ENCODE assay signal across 7 cellular contexts in genomic region chr2:111643761-111644160, GRCh38.
"Had no signal": no experiment of that assay in that cellular context is flagged by ENCODE, and none has a peak within 500 bp of the region (broad histone marks: within the 10 kb centered on the region; RNA-seq: fewer than 3 reads in every experiment).

No MANE protein-coding gene starts in this region.

- H3K4me1 ChIP-seq: HAP-1 had no signal

- H3K27ac ChIP-seq: GM23248 had no signal

- H3K27ac Mint-ChIP-seq: HFFc6 had no signal

- H3K36me3 ChIP-seq: HAP-1 had no signal

- H3K4me3 ChIP-seq: GM23248, HAP-1 had no signal

- H3K9ac ChIP-seq: GM23248 had no signal

- DNase-seq: GM23248, GOT3, H7, HFFc6, IMR-90 had no signal

- H2AFZ ChIP-seq: GM23248 had no signal

- H3K9me3 ChIP-seq: HAP-1 had no signal

- ATAC-seq: HCT116 had no signal

- H3K4me3 Mint-ChIP-seq: HFFc6 had no signal
